In genomic region chr16:2251281-2252111, GRCh38 we compare ENCODE assay signal across 1 cellular context.
TF ChIP-seq lines count a peak whose summit lies in the region.

TSS of gene ECI1 (minus strand) at chr16:2251587. CDS start at chr16:2251566, 21 bp downstream.

TF ChIP-seq in GM12878, 131 proteins besides CTCF, POLR2A, EP300 and RAD21 (continued from another document and continues in another):
- TF ChIP-seq ZBTB4 (CRISPR knock-in tag; IDR thresholded peaks at IDR 0.05) (no peak), IRF3 (IDR thresholded peaks at IDR 0.05) (no peak), KDM1A (IDR thresholded peaks at IDR 0.05; ENCODE audit: borderline replicate concordance) (no peak), ZNF687 (IDR thresholded peaks at IDR 0.05) (no peak; the same call in 1 of the 2 replicates), SUZ12 (IDR thresholded peaks at IDR 0.05; ENCODE audit: unreplicated experiment) (no peak), ZNF622 (IDR thresholded peaks at IDR 0.05) (no peak), BACH1 (IDR thresholded peaks at IDR 0.05; ENCODE audit: borderline replicate concordance) (0 out of 2 replicates have a peak, but pooled peaks have one; percentile 43), HDGF (IDR thresholded peaks at IDR 0.05) (peak; percentile 98), BCL3 (IDR thresholded peaks at IDR 0.05; ENCODE audit: borderline replicate concordance, insufficient read depth, low read depth, low read length, poor library complexity, severe bottlenecking) (peak; percentile 81), CEBPZ (IDR thresholded peaks at IDR 0.05; ENCODE audit: low read depth, low read length) (no peak), E2F8 (IDR thresholded peaks at IDR 0.05; ENCODE audit: low read depth, partially characterized antibody) (no peak), SMC3 (IDR thresholded peaks at IDR 0.05; ENCODE audit: borderline replicate concordance, low read length) (peak; percentile 31; the same call in 1 of the 2 replicates), BCL11A (IDR thresholded peaks at IDR 0.05; ENCODE audit: low read depth, low read length) (no peak), PAX8 (IDR thresholded peaks at IDR 0.05) (no peak), CREM (IDR thresholded peaks at IDR 0.05; ENCODE audit: low read depth) (no peak), IRF4 (IDR thresholded peaks at IDR 0.05; ENCODE audit: low read depth, low read length) (no peak), MYB (IDR thresholded peaks at IDR 0.05; ENCODE audit: borderline replicate concordance, low read depth, low read length) (no peak), PRDM15 (CRISPR knock-in tag; IDR thresholded peaks at IDR 0.05) (no peak), CREB1 (IDR thresholded peaks at IDR 0.05; ENCODE audit: low read depth) (no peak), FOXK2 (IDR thresholded peaks at IDR 0.05) (no peak), TBL1XR1 (IDR thresholded peaks at IDR 0.05; ENCODE audit: low read depth, low read length) (no peak), SMAD1 (IDR thresholded peaks at IDR 0.05; ENCODE audit: low read depth, partially characterized antibody) (peak; percentile 71), SIX5 (IDR thresholded peaks at IDR 0.05; ENCODE audit: low read depth, low read length, severe bottlenecking) (no peak), ESRRA (IDR thresholded peaks at IDR 0.05; ENCODE audit: low read length) (no peak), NFYA (IDR thresholded peaks at IDR 0.05; ENCODE audit: borderline replicate concordance, low read depth, low read length) (no peak), ZBED1 (IDR thresholded peaks at IDR 0.05; ENCODE audit: borderline replicate concordance) (0 out of 2 replicates have a peak, but pooled peaks have one; percentile 40), ATF7 (IDR thresholded peaks at IDR 0.05; ENCODE audit: low read depth) (no peak), CBFB (IDR thresholded peaks at IDR 0.05; ENCODE audit: low read depth) (peak; percentile 83; the same call in 1 of the 2 replicates), ZNF274 (IDR thresholded peaks at IDR 0.05; ENCODE audit: insufficient read depth, insufficient read length) (no peak), REST (IDR thresholded peaks at IDR 0.05; ENCODE audit: low read depth, low read length) (no peak)
